ENCODE assay signal across 8 cellular contexts in genomic region chr5:95781101-95781583, GRCh38. TPM values are rescaled to one million over a fixed set of nuclear protein-coding genes. Genes with fewer than 3 reads are reported as not detected.
A peak's percentile ranks its signal among the peaks of the same experiment; 100 is the strongest.
DNase-seq lines count a peak whose midpoint lies in the region; ATAC-seq lines count a peak whose summit lies in the region.

No MANE protein-coding gene starts in this region.

- H3K36me3 Mint-ChIP-seq in central memory CD8-positive, alpha-beta T cell (ENCODE audit: insufficient read depth) = no peaks in the 10 kb centered on the region

- H3K4me3 Mint-ChIP-seq in central memory CD8-positive, alpha-beta T cell = peak overlapping the region; percentile 20

- no peaks in the 10 kb centered on the region for H3K27me3 Mint-ChIP-seq in central memory CD8-positive, alpha-beta T cell

- in situ Hi-C loops in ACHN (cut with HindIII; ENCODE audit: low pct_ligation_motif_present, low pct_unique_long_range_greater_than_20kb, low sequenced_read_pairs) = no loop called here

- intact Hi-C loops in left colon (cut with DNase I, micrococcal nuclease) = loop anchor here (2.0 to 10.0 kb wide), 3 partner anchors 64 to 136 kb away; partner anchors contain the start of gene RFESD (in 1 of the 2)

- H3K27ac Mint-ChIP-seq in central memory CD8-positive, alpha-beta T cell (ENCODE audit: low read depth) = no peak overlapping the region

- ATAC-seq in GM18508 (IDR thresholded peaks at IDR 0.05; ENCODE audit: insufficient read depth, unreplicated experiment) = peak; percentile 88
- peak; percentile 79 for ATAC-seq in HG03039 (IDR thresholded peaks at IDR 0.05; ENCODE audit: unreplicated experiment)
- ATAC-seq in activated CD4-positive, CD25-positive, alpha-beta regulatory T cell treated with anti-CD3 and anti-CD28 coated beads, Interleukin-2, amount 50 U/mL, for 24 hours = peak; percentile 83 to 98
- ATAC-seq in central memory CD8-positive, alpha-beta T cell (replicated peaks; ENCODE audit: extremely low read depth, poor library complexity, severe bottlenecking) = peak; percentile 81
- ATAC-seq in left colon = peak; percentile 93

- H3K9me3 Mint-ChIP-seq in central memory CD8-positive, alpha-beta T cell = no peaks in the 10 kb centered on the region

- H3K4me1 Mint-ChIP-seq in central memory CD8-positive, alpha-beta T cell = peaks cover 18% of the 10 kb centered on the region

- DNase-seq in ACHN (peak; percentile 72), NCI-H2171 treated with DMSO at 0.1 percent for 48 hours (lab: John Stamatoyannopoulos, UW) (peak; percentile 41), left colon (peak; percentile 79 to 85)
- DNase-seq in central memory CD8-positive, alpha-beta T cell (ENCODE audit: low spot score in 2 of 2) = peak; percentile 49 to 53
- DNase-seq in stimulated activated CD4-positive, alpha-beta T cell treated with anti-CD3 and anti-CD28 coated beads, Interleukin-1b, Interleukin-23, amount 100 ng/mL, for 4 hours (ENCODE audit: low read depth in 2 of 2) = peak; percentile 48 to 65

RNA-seq across cellular contexts. Expression of gene GLRX, which starts 41.4 kb away (rescaled TPM):
- total RNA-seq in left colon = 10 to 100 TPM; 82.4 to 91.9 TPM

RNA-seq across cellular contexts. Expression of gene RHOBTB3, which starts 50.0 kb away (rescaled TPM):
- 10 to 100 TPM; 49.8 to 54.0 TPM for total RNA-seq in left colon

Comparison
In these comparisons a context has a peak if more than half of its experiments do, and no peak if none do; other contexts are left out.
1. Peak in every context shown above with its lines: DNase-seq and ATAC-seq.